ENCODE assay signal across 19 cellular contexts in the genomic region with DNA sequence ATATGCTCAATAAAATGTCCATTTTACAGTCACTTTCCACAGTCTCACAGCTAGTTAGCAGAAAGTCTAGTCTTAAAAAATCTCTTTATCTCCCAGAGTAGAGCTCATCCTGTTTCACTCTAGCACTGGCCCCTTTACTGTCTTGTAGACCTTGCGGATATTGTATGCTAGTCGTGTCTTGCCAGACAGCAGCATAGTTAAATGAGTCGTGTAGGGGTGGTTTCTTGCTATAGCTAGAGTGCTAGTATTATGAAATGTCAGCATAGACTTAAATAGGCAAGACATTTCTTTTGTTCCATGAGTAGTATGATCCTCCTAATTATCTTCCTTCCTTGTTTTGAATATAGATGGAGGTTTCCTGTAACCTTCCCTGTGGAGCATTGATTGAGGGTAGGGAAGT.
"Had no signal": no experiment of that assay in that cellular context is flagged by ENCODE, and none has a peak within 500 bp of the region (broad histone marks: within the 10 kb centered on the region; RNA-seq: fewer than 3 reads in every experiment).

No MANE protein-coding gene starts in this region.

- H3K9me3 ChIP-seq: MG63 had no signal

- H3K27ac ChIP-seq: HL-60, RWPE1 had no signal

- H3K4me3 ChIP-seq: MG63 had no signal

- DNase-seq: KBM-7, MG63, NCI-H1092, NCI-H1105 treated with DMSO at 0.1 percent for 48 hours, NCI-H1417 treated with DMSO at 0.1 percent for 48 hours, NCI-H146, NCI-H1694 treated with DMSO at 0.1 percent for 48 hours, NCI-H1930, NCI-H2081, NCI-H2107, NCI-H2227 treated with DMSO at 0.1 percent for 48 hours, NCI-H524, NCI-H526 treated with DMSO at 0.1 percent for 48 hours, NCI-H774, SHP77 had no signal

- H3K36me3 ChIP-seq: MG63 had no signal

- H3K27me3 ChIP-seq: MG63 had no signal

- ATAC-seq: Panc1, SK-N-SH treated with all-trans-retinoic acid at 6 μM for 48 hours had no signal
